In genomic region chr1:204545202-204545601, GRCh38 we compare ENCODE assay signal across 15 cellular contexts. TPM values are rescaled to one million over a fixed set of nuclear protein-coding genes. Genes with fewer than 3 reads are reported as not detected.
DNase-seq lines count a peak whose midpoint lies in the region; ATAC-seq and TF ChIP-seq lines count a peak whose summit lies in the region.
"Had no signal": no experiment of that assay in that cellular context is flagged by ENCODE, and none has a peak within 500 bp of the region (broad histone marks: within the 10 kb centered on the region; RNA-seq: fewer than 3 reads in every experiment).

No MANE protein-coding gene starts in this region.

- H3K4me3 ChIP-seq in fibroblast of pulmonary artery (replicated peaks; ENCODE audit: low read depth, low read length): no peak overlapping the region
- H3K4me3 ChIP-seq: GM23338 had no signal

- no peak for ATAC-seq in stimulated activated naive CD8-positive, alpha-beta T cell treated with anti-CD3 and anti-CD28 coated beads, Interleukin-15, amount 100 ng/mL, for 72 hours
- ATAC-seq in GM21381 (IDR thresholded peaks at IDR 0.05; ENCODE audit: unreplicated experiment): no peak
- ATAC-seq in GM19452 (IDR thresholded peaks at IDR 0.05; ENCODE audit: unreplicated experiment): no peak
- ATAC-seq: GM23338, left ventricle myocardium superior had no signal

- H3K27me3 Mint-ChIP-seq in activated naive CD4-positive, alpha-beta T cell treated with anti-CD3 and anti-CD28 coated beads for 36 hours (ENCODE audit: low read depth): no peaks in the 10 kb centered on the region
- no peaks in the 10 kb centered on the region for H3K27me3 Mint-ChIP-seq in activated CD4-positive, alpha-beta memory T cell treated with anti-CD3 and anti-CD28 coated beads for 36 hours
- H3K27me3 Mint-ChIP-seq in stimulated activated naive CD8-positive, alpha-beta T cell treated with anti-CD3 and anti-CD28 coated beads, Interleukin-15, amount 100 ng/mL, for 72 hours: no peaks in the 10 kb centered on the region

- CTCF ChIA-PET in activated naive CD4-positive, alpha-beta T cell treated with anti-CD3 and anti-CD28 coated beads for 36 hours (lab: Charles Lee): interaction anchor here (0.5 to 2.5 kb wide), 7 partner anchors 21 to 262 kb away, joined by 3 to 7 read pairs (median 3); partner anchors contain the start of gene MDM4
- CTCF ChIA-PET in activated CD4-positive, alpha-beta memory T cell treated with anti-CD3 and anti-CD28 coated beads for 36 hours (lab: Charles Lee): interaction anchor here (0.8 to 2.9 kb wide), 5 partner anchors 21 to 262 kb away, joined by 3 to 10 read pairs (median 5); no protein-coding TSS in a partner anchor

- no peak for TF ChIP-seq CTCF in fibroblast of pulmonary artery (IDR thresholded peaks at IDR 0.05; ENCODE audit: low read length, missing control alignments)

- H3K9me3 Mint-ChIP-seq in activated naive CD4-positive, alpha-beta T cell treated with anti-CD3 and anti-CD28 coated beads for 36 hours: peaks cover 2% of the 10 kb centered on the region
- no peaks in the 10 kb centered on the region for H3K9me3 Mint-ChIP-seq in activated CD4-positive, alpha-beta memory T cell treated with anti-CD3 and anti-CD28 coated beads for 36 hours
- peaks cover 0 to 10% of the 10 kb centered on the region in 2 donors for H3K9me3 Mint-ChIP-seq in stimulated activated naive CD8-positive, alpha-beta T cell treated with anti-CD3 and anti-CD28 coated beads, Interleukin-15, amount 100 ng/mL, for 72 hours
- H3K9me3 Mint-ChIP-seq: GM23338 had no signal

- POLR2A ChIA-PET in activated CD4-positive, alpha-beta memory T cell treated with anti-CD3 and anti-CD28 coated beads for 36 hours (lab: Charles Lee): interaction anchor here (2.1 kb wide), 1 partner anchor 29 kb away, joined by 9 read pairs; the partner anchor contains the start of gene MDM4

- H3K4me1 Mint-ChIP-seq in activated naive CD4-positive, alpha-beta T cell treated with anti-CD3 and anti-CD28 coated beads for 36 hours (ENCODE audit: low read depth): peaks cover 45% of the 10 kb centered on the region
- peaks cover 43% of the 10 kb centered on the region for H3K4me1 Mint-ChIP-seq in activated CD4-positive, alpha-beta memory T cell treated with anti-CD3 and anti-CD28 coated beads for 36 hours (ENCODE audit: low read depth)
- peaks cover 53% of the 10 kb centered on the region for H3K4me1 Mint-ChIP-seq in stimulated activated naive CD8-positive, alpha-beta T cell treated with anti-CD3 and anti-CD28 coated beads, Interleukin-15, amount 100 ng/mL, for 72 hours
- H3K4me1 Mint-ChIP-seq: GM23338 had no signal

- peak overlapping the region; percentile 68 for H3K27ac Mint-ChIP-seq in activated naive CD4-positive, alpha-beta T cell treated with anti-CD3 and anti-CD28 coated beads for 36 hours
- peak overlapping the region; percentile 67 for H3K27ac Mint-ChIP-seq in activated CD4-positive, alpha-beta memory T cell treated with anti-CD3 and anti-CD28 coated beads for 36 hours
- peak overlapping the region in 1 of 2 donors; percentile 86 for H3K27ac Mint-ChIP-seq in stimulated activated naive CD8-positive, alpha-beta T cell treated with anti-CD3 and anti-CD28 coated beads, Interleukin-15, amount 100 ng/mL, for 72 hours
- H3K27ac Mint-ChIP-seq: GM23338 had no signal

- no peak for DNase-seq in activated naive CD4-positive, alpha-beta T cell treated with anti-CD3 and anti-CD28 coated beads for 36 hours
- DNase-seq in activated naive CD4-positive, alpha-beta T cell treated with anti-CD3 and anti-CD28 coated beads, Interleukin-2, amount 50 U/mL, for 16 hours: no peak
- no peak for DNase-seq in activated CD4-positive, alpha-beta memory T cell treated with anti-CD3 and anti-CD28 coated beads for 36 hours
- DNase-seq in fibroblast of pulmonary artery (ENCODE audit: low read depth) (peak; percentile 22), amygdala (lab: John Stamatoyannopoulos, UW) (no peak)
- DNase-seq in stimulated activated naive CD8-positive, alpha-beta T cell treated with anti-CD3 and anti-CD28 coated beads, Interleukin-15, amount 100 ng/mL, for 72 hours: no peak
- DNase-seq: activated CD4-positive, alpha-beta T cell treated with anti-CD3 and anti-CD28 coated beads, Interleukin-2, amount 50 U/mL, for 4 hours; DMS79; left ventricle myocardium superior; occipital lobe; stimulated activated CD8-positive, alpha-beta memory T cell treated with anti-CD3 and anti-CD28 coated beads, Interleukin-4, amount 100 ng/mL, for 48 hours; SW 1271 had no signal

- intact Hi-C loops in activated naive CD4-positive, alpha-beta T cell treated with anti-CD3 and anti-CD28 coated beads for 36 hours (cut with micrococcal nuclease): no loop called here
- intact Hi-C loops in activated CD4-positive, alpha-beta memory T cell treated with anti-CD3 and anti-CD28 coated beads for 36 hours (cut with micrococcal nuclease): loop anchor here (2.0 kb wide), 1 partner anchor 20 kb away; no protein-coding TSS in a partner anchor

- no peak overlapping the region for H3K4me3 Mint-ChIP-seq in activated naive CD4-positive, alpha-beta T cell treated with anti-CD3 and anti-CD28 coated beads for 36 hours
- H3K4me3 Mint-ChIP-seq in activated CD4-positive, alpha-beta memory T cell treated with anti-CD3 and anti-CD28 coated beads for 36 hours: no peak overlapping the region
- H3K4me3 Mint-ChIP-seq in stimulated activated naive CD8-positive, alpha-beta T cell treated with anti-CD3 and anti-CD28 coated beads, Interleukin-15, amount 100 ng/mL, for 72 hours: peak overlapping the region; percentile 53 to 71
- H3K4me3 Mint-ChIP-seq: GM23338 had no signal

- H3K36me3 Mint-ChIP-seq in activated naive CD4-positive, alpha-beta T cell treated with anti-CD3 and anti-CD28 coated beads for 36 hours (ENCODE audit: low read depth): peaks cover 78% of the 10 kb centered on the region
- peaks cover 76% of the 10 kb centered on the region for H3K36me3 Mint-ChIP-seq in activated CD4-positive, alpha-beta memory T cell treated with anti-CD3 and anti-CD28 coated beads for 36 hours

RNA-seq across cellular contexts. Expression of gene MDM4, which starts 29.0 kb away (rescaled TPM):
- total RNA-seq in activated naive CD4-positive, alpha-beta T cell treated with anti-CD3 and anti-CD28 coated beads for 36 hours: 100 to 1,000 TPM; 109 TPM
- total RNA-seq in activated CD4-positive, alpha-beta memory T cell treated with anti-CD3 and anti-CD28 coated beads for 36 hours: 10 to 100 TPM; 88.0 to 90.8 TPM

RNA-seq across cellular contexts. Expression of gene PIK3C2B, which starts 50.6 kb away (rescaled TPM):
- 10 to 100 TPM; 61.0 to 65.4 TPM for total RNA-seq in activated naive CD4-positive, alpha-beta T cell treated with anti-CD3 and anti-CD28 coated beads for 36 hours
- 10 to 100 TPM; 43.4 to 46.4 TPM for total RNA-seq in activated CD4-positive, alpha-beta memory T cell treated with anti-CD3 and anti-CD28 coated beads for 36 hours

Comparison
In these comparisons a context has a peak if more than half of its experiments do, and no peak if none do; other contexts are left out.
1. H3K4me3 Mint-ChIP-seq: peak in stimulated activated naive CD8-positive, alpha-beta T cell treated with anti-CD3 and anti-CD28 coated beads, Interleukin-15, amount 100 ng/mL, for 72 hours (2 of 2); none in activated naive CD4-positive, alpha-beta T cell treated with anti-CD3 and anti-CD28 coated beads for 36 hours (single experiment) and activated CD4-positive, alpha-beta memory T cell treated with anti-CD3 and anti-CD28 coated beads for 36 hours (single experiment).